In the genomic region with DNA sequence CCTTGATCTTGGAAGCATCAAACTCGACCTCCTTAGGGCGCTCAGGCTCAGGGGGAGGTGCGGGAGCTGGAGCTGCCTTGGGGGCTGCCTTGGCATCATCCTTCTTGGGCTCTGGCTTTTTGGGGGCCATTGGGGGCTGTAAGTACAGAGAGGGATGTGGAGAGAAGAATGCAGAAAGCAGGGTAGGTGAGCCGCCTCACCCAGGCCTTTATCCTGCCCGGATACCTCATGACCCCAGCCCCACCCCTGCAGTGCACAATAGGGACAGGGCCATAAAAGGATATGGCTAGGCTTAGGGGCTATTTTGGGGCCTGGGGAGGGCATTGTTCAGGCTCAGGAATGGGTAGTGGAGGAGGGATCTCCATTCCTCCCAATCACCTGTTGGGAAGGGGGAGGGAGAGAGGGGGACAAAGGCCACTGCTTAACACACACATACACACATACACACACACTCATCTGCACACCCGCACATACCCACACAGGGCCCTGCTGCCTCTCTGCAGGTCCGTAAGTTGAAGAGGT, we compare ENCODE assay signal across 24 cellular contexts. TPM values are rescaled to one million over a fixed set of nuclear protein-coding genes. Genes with fewer than 3 reads are reported as not detected.
DNase-seq lines count a peak whose midpoint lies in the region; ATAC-seq and TF ChIP-seq lines count a peak whose summit lies in the region.
"Had no signal": no experiment of that assay in that cellular context is flagged by ENCODE, and none has a peak within 500 bp of the region (broad histone marks: within the 10 kb centered on the region; RNA-seq: fewer than 3 reads in every experiment).

TSS of gene MYL3 (minus strand) at position 184 of the 522 bp plus-strand sequence. CDS start at position 130, 54 bp downstream.

- no peaks in the 10 kb centered on the region for H3K9me3 ChIP-seq in right atrium auricular region
- H3K9me3 ChIP-seq in aorta (ENCODE audit: control insufficient read depth, low read length), result no peaks in the 10 kb centered on the region
- H3K9me3 ChIP-seq: pancreas, SJCRH30 had no signal

- no peak within 1 kb of the TSS for H3K27ac Mint-ChIP-seq in activated naive CD4-positive, alpha-beta T cell treated with anti-CD3 and anti-CD28 coated beads, Interleukin-2, amount 50 U/mL, for 72 hours
- H3K27ac Mint-ChIP-seq: activated CD4-positive, alpha-beta T cell treated with anti-CD3 and anti-CD28 coated beads for 36 hours; activated naive CD4-positive, alpha-beta T cell treated with anti-CD3 and anti-CD28 coated beads for 36 hours; CD8-positive, alpha-beta memory T cell had no signal

- H3K4me3 ChIP-seq in right atrium auricular region, result no peak within 1 kb of the TSS
- no peak within 1 kb of the TSS for H3K4me3 ChIP-seq in aorta (ENCODE audit: low read length in 2 of 2)
- H3K4me3 ChIP-seq: GM23248, pancreas, SJCRH30 had no signal

- H3K27me3 ChIP-seq in right atrium auricular region, result no peaks in the 10 kb centered on the region
- H3K27me3 ChIP-seq in aorta (ENCODE audit: control insufficient read depth in 1 of 2, insufficient read depth in 2 of 2, low read length in 1 of 2), result no peaks in the 10 kb centered on the region
- H3K27me3 ChIP-seq: pancreas, SJCRH30 had no signal

- H3K4me1 ChIP-seq in right atrium auricular region (peaks cover 3 to 43% of the 10 kb centered on the region in 2 donors), aorta (ENCODE audit: control insufficient read depth in 1 of 2, insufficient read depth in 2 of 2, low read length in 2 of 2) (no peaks in the 10 kb centered on the region)
- H3K4me1 ChIP-seq: SJCRH30 had no signal

- H3K36me3 Mint-ChIP-seq in activated naive CD4-positive, alpha-beta T cell treated with anti-CD3 and anti-CD28 coated beads, Interleukin-2, amount 50 U/mL, for 72 hours, result no peaks in the 10 kb centered on the region
- H3K36me3 Mint-ChIP-seq: CD8-positive, alpha-beta memory T cell; naive B cell had no signal

- 93 to 95% methylated on average over 7 of the region's 7 CpGs for WGBS in aorta, 2 donors

- no peaks in the 10 kb centered on the region for H3K9me3 Mint-ChIP-seq in activated naive CD4-positive, alpha-beta T cell treated with anti-CD3 and anti-CD28 coated beads, Interleukin-2, amount 50 U/mL, for 72 hours
- H3K9me3 Mint-ChIP-seq: activated naive CD4-positive, alpha-beta T cell treated with anti-CD3 and anti-CD28 coated beads for 36 hours; activated T-cell treated with anti-CD3 and anti-CD28 coated beads, Interleukin-2, amount 50 U/mL, for 4 hours; CD8-positive, alpha-beta memory T cell; naive B cell had no signal

- intact Hi-C loops in posterior vena cava (cut with DNase I) (loop anchor here in 1 of 2 donors (5.0 to 10.0 kb wide), 2 partner anchors 34 to 159 kb away; partner anchors contain the start of gene TMIE), aorta (cut with DNase I) (loop anchor here in 1 of 2 donors (5.0 to 10.0 kb wide), 2 partner anchors 156 to 461 kb away; no protein-coding TSS in a partner anchor)

- H3K27ac ChIP-seq in right atrium auricular region (peak within 1 kb of the TSS in 1 of 2 donors; percentile 26), aorta (ENCODE audit: low read depth in 1 of 2, low read length in 2 of 2) (no peak within 1 kb of the TSS)
- H3K27ac ChIP-seq: GM23248, pancreas, SJCRH30 had no signal

- ATAC-seq in activated naive CD4-positive, alpha-beta T cell treated with anti-CD3 and anti-CD28 coated beads, Interleukin-2, amount 50 U/mL, for 72 hours, result no peak
- ATAC-seq in aorta (ENCODE audit: low FRiP score) (no peak), GM21367 (IDR thresholded peaks at IDR 0.05; ENCODE audit: unreplicated experiment) (no peak)
- ATAC-seq: activated CD4-positive, alpha-beta T cell treated with anti-CD3 and anti-CD28 coated beads for 36 hours; activated T-cell treated with anti-CD3 and anti-CD28 coated beads, Interleukin-2, amount 50 U/mL, for 4 hours; Panc1; pancreas had no signal

- peak; percentile 2 for DNase-seq in activated naive CD4-positive, alpha-beta T cell treated with anti-CD3 and anti-CD28 coated beads, Interleukin-2, amount 50 U/mL, for 16 hours
- no peak for DNase-seq in activated naive CD4-positive, alpha-beta T cell treated with anti-CD3 and anti-CD28 coated beads, Interleukin-2, amount 50 U/mL, for 72 hours (ENCODE audit: low spot score in 2 of 2)
- DNase-seq in right atrium auricular region (ENCODE audit: low spot score) (no peak), posterior vena cava (ENCODE audit: low spot score) (peak; percentile 44), aorta (peak; percentile 39 to 48), GM19238 (ENCODE audit: insufficient read length, low spot score) (no peak)
- no peak for DNase-seq in activated CD8-positive, alpha-beta memory T cell treated with anti-CD3 and anti-CD28 coated beads, Interleukin-2, amount 50 U/mL, for 4 hours
- DNase-seq: 8988T; activated T-cell treated with anti-CD3 and anti-CD28 coated beads, Interleukin-2, amount 50 U/mL, for 4 hours; dermis blood vessel endothelial cell; GM23248; naive B cell; NCI-H524 treated with DMSO at 0.1 percent for 48 hours; NK-92 treated with Interleukin-12 subunit alpha and Interleukin-12 subunit beta, amount 100 ng/mL, for 24 hours; SJCRH30; T-helper 1 cell had no signal

- H3K36me3 ChIP-seq in right atrium auricular region (no peaks in the 10 kb centered on the region), aorta (ENCODE audit: control insufficient read depth in 1 of 2, insufficient read depth in 2 of 2, low read length in 1 of 2) (no peaks in the 10 kb centered on the region)
- H3K36me3 ChIP-seq: pancreas, SJCRH30 had no signal

- no peak for TF ChIP-seq CTCF in right atrium auricular region (IDR thresholded peaks at IDR 0.05)

RNA-seq across cellular contexts. Expression of gene MYL3, which starts in this region (rescaled TPM):
- not detected for total RNA-seq in activated naive CD4-positive, alpha-beta T cell treated with anti-CD3 and anti-CD28 coated beads, Interleukin-2, amount 50 U/mL, for 72 hours
- total RNA-seq in right atrium auricular region, result 100 to 1,000 TPM; 208 to 223 TPM
- 1 to 10 TPM; 3.2 to 5.9 TPM for total RNA-seq in posterior vena cava
- 1 to 10 TPM; 1.8 to 3.0 TPM for total RNA-seq in aorta
- polyA plus RNA-seq in aorta, result 10 to 100 TPM in 1 of 2 donors, 1 to 10 TPM in 1; 2.6 to 14.3 TPM
- total RNA-seq: activated CD4-positive, alpha-beta T cell treated with anti-CD3 and anti-CD28 coated beads for 36 hours; activated CD8-positive, alpha-beta memory T cell treated with anti-CD3 and anti-CD28 coated beads for 36 hours; activated naive CD4-positive, alpha-beta T cell treated with anti-CD3 and anti-CD28 coated beads for 36 hours; activated T-cell treated with anti-CD3 and anti-CD28 coated beads, Interleukin-2, amount 50 U/mL, for 4 hours; CD8-positive, alpha-beta memory T cell; dermis blood vessel endothelial cell; GM23248; LHCN-M2; SJCRH30 had no signal
- polyA plus RNA-seq: CD8-positive, alpha-beta memory T cell; GM23248 had no signal

Comparison
In these comparisons a context has a peak if more than half of its experiments do, and no peak if none do; other contexts are left out.
1. RNA of gene MYL3 (total RNA-seq): 208 to 223 TPM in right atrium auricular region; 3.2 to 5.9 TPM in posterior vena cava, 1.8 to 3.0 TPM in aorta and not detected in activated naive CD4-positive, alpha-beta T cell treated with anti-CD3 and anti-CD28 coated beads, Interleukin-2, amount 50 U/mL, for 72 hours; every median in the first group is over 10 times any median in the second.
2. DNase-seq: peak in activated naive CD4-positive, alpha-beta T cell treated with anti-CD3 and anti-CD28 coated beads, Interleukin-2, amount 50 U/mL, for 16 hours (single experiment), posterior vena cava (single experiment) and aorta (2 of 2); none in activated naive CD4-positive, alpha-beta T cell treated with anti-CD3 and anti-CD28 coated beads, Interleukin-2, amount 50 U/mL, for 72 hours (0 of 2), right atrium auricular region (single experiment), activated CD8-positive, alpha-beta memory T cell treated with anti-CD3 and anti-CD28 coated beads, Interleukin-2, amount 50 U/mL, for 4 hours (single experiment) and GM19238 (single experiment).